ENCODE assay signal across 27 cellular contexts in the genomic region with DNA sequence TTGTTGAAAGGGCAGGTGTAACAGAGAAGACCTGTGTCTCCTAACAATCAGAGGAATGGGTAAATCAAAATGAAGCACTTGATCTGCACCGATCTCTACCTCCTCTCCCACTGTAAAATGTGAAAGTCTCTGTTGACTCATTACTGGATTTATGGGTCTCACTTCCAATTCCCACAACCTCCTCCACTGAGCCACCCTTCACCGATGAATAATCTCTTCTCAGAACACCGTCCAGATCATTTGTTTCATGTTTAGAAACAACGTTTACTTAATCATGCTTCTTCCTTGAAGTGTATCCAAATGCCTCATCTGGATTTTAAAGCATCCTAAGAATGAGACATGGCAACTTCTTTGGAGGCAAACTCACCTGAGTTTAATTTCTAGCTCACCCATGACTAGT.
DNase-seq lines count a peak whose midpoint lies in the region; ATAC-seq and TF ChIP-seq lines count a peak whose summit lies in the region.
"Had no signal": no experiment of that assay in that cellular context is flagged by ENCODE, and none has a peak within 500 bp of the region (broad histone marks: within the 10 kb centered on the region; RNA-seq: fewer than 3 reads in every experiment).

No MANE protein-coding gene starts in this region.

- peaks cover 38% of the 10 kb centered on the region for H3K27me3 Mint-ChIP-seq in activated T-cell treated with anti-CD3 and anti-CD28 coated beads, Interleukin-2, amount 50 U/mL, for 24 hours

- H3K36me3 Mint-ChIP-seq in activated T-cell treated with anti-CD3 and anti-CD28 coated beads, Interleukin-2, amount 50 U/mL, for 24 hours (ENCODE audit: low read depth): no peaks in the 10 kb centered on the region
- H3K36me3 Mint-ChIP-seq: memory B cell had no signal

- H3K4me1 Mint-ChIP-seq in activated T-cell treated with anti-CD3 and anti-CD28 coated beads, Interleukin-2, amount 50 U/mL, for 24 hours (ENCODE audit: low read depth): peaks cover 13% of the 10 kb centered on the region
- H3K4me1 Mint-ChIP-seq: activated B cell treated with CpG ODN at 0.5 μM for 24 hours, memory B cell, nephron had no signal

- no peak for ATAC-seq in GM21381 (IDR thresholded peaks at IDR 0.05; ENCODE audit: unreplicated experiment)
- ATAC-seq: left lobe of liver had no signal

- H3K27ac Mint-ChIP-seq in activated T-cell treated with anti-CD3 and anti-CD28 coated beads, Interleukin-2, amount 50 U/mL, for 24 hours: peak overlapping the region; percentile 2
- H3K27ac Mint-ChIP-seq: activated B cell treated with CpG ODN at 0.5 μM for 24 hours, memory B cell, nephron had no signal

- H3K4me3 Mint-ChIP-seq in activated T-cell treated with anti-CD3 and anti-CD28 coated beads, Interleukin-2, amount 50 U/mL, for 24 hours: no peak overlapping the region
- H3K4me3 Mint-ChIP-seq: activated B cell treated with CpG ODN at 0.5 μM for 24 hours, memory B cell, nephron had no signal

- DNase-seq in activated T-cell treated with anti-CD3 and anti-CD28 coated beads, Interleukin-2, amount 50 U/mL, for 24 hours: no peak
- DNase-seq in activated T-cell treated with anti-CD3 and anti-CD28 coated beads for 4 hours: no peak
- peak; percentile 13 for DNase-seq in AG10803 (ENCODE audit: low read depth)
- peak; percentile 59 for DNase-seq in M059J (ENCODE audit: low read depth)
- peak; percentile 49 for DNase-seq in fibroblast of mammary gland (ENCODE audit: low read depth)
- no peak for DNase-seq in AG20443 (ENCODE audit: low spot score)
- no peak for DNase-seq in NCI-H2171 (lab: John Stamatoyannopoulos, UW)
- DNase-seq: activated B cell treated with CpG ODN at 0.5 μM for 24 hours; activated naive CD4-positive, alpha-beta T cell treated with Interleukin-2 at 50 U/mL for 16 hours; anterior cingulate cortex; BE2C; colonic mucosa; effector CD4-positive, alpha-beta T cell; KG1; MM.1S; NCI-H1105 treated with DMSO at 0.1 percent for 48 hours; NCI-H1930; NCI-H526; NK-92 treated with Interleukin-12 subunit alpha and Interleukin-12 subunit beta, amount 100 ng/mL, for 24 hours; ovary; SK-N-SH; stimulated activated CD8-positive, alpha-beta memory T cell treated with anti-CD3 and anti-CD28 coated beads, Interleukin-4, amount 100 ng/mL, for 48 hours; tibial artery had no signal

- TF ChIP-seq CTCF in AG10803 (conservative IDR thresholded peaks at IDR 0.05; ENCODE audit: low read length) (no peak), fibroblast of mammary gland (conservative IDR thresholded peaks at IDR 0.05; ENCODE audit: control insufficient read depth, insufficient read depth, low read depth, low read length) (no peak)

- H3K4me3 ChIP-seq in AG10803 (ENCODE audit: low read length) (no peak overlapping the region), fibroblast of mammary gland (ENCODE audit: control insufficient read depth, low read depth, low read length) (no peak overlapping the region)
- H3K4me3 ChIP-seq: colonic mucosa, ovary, tibial artery had no signal

- no peaks in the 10 kb centered on the region for H3K9me3 Mint-ChIP-seq in activated T-cell treated with anti-CD3 and anti-CD28 coated beads, Interleukin-2, amount 50 U/mL, for 24 hours

Comparison
In these comparisons a context has a peak if more than half of its experiments do, and no peak if none do; other contexts are left out.
1. DNase-seq: peak in AG10803 (single experiment), M059J (single experiment) and fibroblast of mammary gland (single experiment); none in activated T-cell treated with anti-CD3 and anti-CD28 coated beads, Interleukin-2, amount 50 U/mL, for 24 hours (single experiment), activated T-cell treated with anti-CD3 and anti-CD28 coated beads for 4 hours (single experiment), AG20443 (single experiment) and NCI-H2171 (single experiment).